In genomic region chr12:119229837-119230236, GRCh38 we compare ENCODE assay signal across 9 cellular contexts. TPM values are rescaled to one million over a fixed set of nuclear protein-coding genes. Genes with fewer than 3 reads are reported as not detected.
DNase-seq lines count a peak whose midpoint lies in the region; ATAC-seq and TF ChIP-seq lines count a peak whose summit lies in the region.
"Had no signal": no experiment of that assay in that cellular context is flagged by ENCODE, and none has a peak within 500 bp of the region (broad histone marks: within the 10 kb centered on the region; RNA-seq: fewer than 3 reads in every experiment).

No MANE protein-coding gene starts in this region.

- TF ChIP-seq CTCF in colonic mucosa (IDR thresholded peaks at IDR 0.05), result no peak

- WGBS in mesendoderm (ENCODE audit: extremely low coverage, insufficient coverage, low lambda C conversion rate), result no CpG with 5 or more reads among the region's 9 CpGs

- no peak overlapping the region for H2BK120ac ChIP-seq in mesendoderm (ENCODE audit: low read depth, low read length)

- no peaks in the 10 kb centered on the region for H3K36me3 Mint-ChIP-seq in activated CD8-positive, alpha-beta memory T cell treated with anti-CD3 and anti-CD28 coated beads, Interleukin-2, amount 10 ng/mL, durations not matched to agents 7 days and 5 days
- H3K36me3 Mint-ChIP-seq: activated naive CD8-positive, alpha-beta T cell treated with anti-CD3 and anti-CD28 coated beads, Interleukin-2, amount 10 ng/mL, durations not matched to agents 7 days and 5 days had no signal

- no peaks in the 10 kb centered on the region for H3K27me3 ChIP-seq in colonic mucosa
- no peaks in the 10 kb centered on the region for H3K27me3 ChIP-seq in mesendoderm (ENCODE audit: insufficient read depth, low read length, poor library complexity)

- intact Hi-C loops in colonic mucosa (cut with DNase I), result no loop called here

- ATAC-seq in activated CD8-positive, alpha-beta memory T cell treated with anti-CD3 and anti-CD28 coated beads, Interleukin-2, amount 10 ng/mL, durations not matched to agents 7 days and 5 days, result no peak
- ATAC-seq in HG03342 (IDR thresholded peaks at IDR 0.05; ENCODE audit: unreplicated experiment), result no peak
- ATAC-seq in HG03439 (IDR thresholded peaks at IDR 0.05; ENCODE audit: unreplicated experiment), result no peak

- H2AK5ac ChIP-seq in mesendoderm (ENCODE audit: low read length), result no peak overlapping the region

- no peak overlapping the region for H2BK5ac ChIP-seq in mesendoderm (ENCODE audit: low read length)

- no peaks in the 10 kb centered on the region for H3K9me3 ChIP-seq in colonic mucosa

- no peak overlapping the region for H3K27ac Mint-ChIP-seq in activated CD8-positive, alpha-beta memory T cell treated with anti-CD3 and anti-CD28 coated beads, Interleukin-2, amount 10 ng/mL, durations not matched to agents 7 days and 5 days
- H3K27ac Mint-ChIP-seq: activated naive CD8-positive, alpha-beta T cell treated with anti-CD3 and anti-CD28 coated beads, Interleukin-2, amount 10 ng/mL, durations not matched to agents 7 days and 5 days had no signal

- H3K27me3 Mint-ChIP-seq in activated CD8-positive, alpha-beta memory T cell treated with anti-CD3 and anti-CD28 coated beads, Interleukin-2, amount 10 ng/mL, durations not matched to agents 7 days and 5 days, result no peaks in the 10 kb centered on the region
- H3K27me3 Mint-ChIP-seq: activated naive CD8-positive, alpha-beta T cell treated with anti-CD3 and anti-CD28 coated beads, Interleukin-2, amount 10 ng/mL, durations not matched to agents 7 days and 5 days had no signal

- no peak overlapping the region for H3K4me3 Mint-ChIP-seq in activated CD8-positive, alpha-beta memory T cell treated with anti-CD3 and anti-CD28 coated beads, Interleukin-2, amount 10 ng/mL, durations not matched to agents 7 days and 5 days
- H3K4me3 Mint-ChIP-seq: activated naive CD8-positive, alpha-beta T cell treated with anti-CD3 and anti-CD28 coated beads, Interleukin-2, amount 10 ng/mL, durations not matched to agents 7 days and 5 days had no signal

- no peak overlapping the region for H4K8ac ChIP-seq in mesendoderm (ENCODE audit: low read depth, low read length)

- H3K79me1 ChIP-seq in mesendoderm (ENCODE audit: low read length), result no peaks in the 10 kb centered on the region

- DNase-seq in EH (ENCODE audit: low read depth) (peak; percentile 35), NCI-H2029 (lab: John Stamatoyannopoulos, UW) (peak; percentile 72), colonic mucosa (peak; percentile 24), mesendoderm (peak; percentile 94), T1000 (lab: John Stamatoyannopoulos, UW) (no peak)
- no peak for DNase-seq in activated CD8-positive, alpha-beta memory T cell treated with anti-CD3 and anti-CD28 coated beads, Interleukin-2, amount 10 ng/mL, durations not matched to agents 7 days and 5 days
- DNase-seq: activated naive CD8-positive, alpha-beta T cell treated with anti-CD3 and anti-CD28 coated beads, Interleukin-2, amount 10 ng/mL, durations not matched to agents 7 days and 5 days had no signal

- H3K23ac ChIP-seq in mesendoderm (ENCODE audit: low read length), result no peak overlapping the region

- H3K9ac ChIP-seq in colonic mucosa (ENCODE audit: low read depth in 2 of 2, low read length in 2 of 2) (no peak overlapping the region), mesendoderm (ENCODE audit: low read length) (peak overlapping the region; percentile 10)

- no peaks in the 10 kb centered on the region for H3K79me2 ChIP-seq in mesendoderm (ENCODE audit: control insufficient read depth, insufficient read depth, low read length)

- no peaks in the 10 kb centered on the region for H3K36me3 ChIP-seq in colonic mucosa
- H3K36me3 ChIP-seq in mesendoderm (ENCODE audit: control insufficient read depth, insufficient read depth, low read length), result no peaks in the 10 kb centered on the region

- H3K18ac ChIP-seq in mesendoderm (ENCODE audit: low read length), result no peak overlapping the region

- H3K4me3 ChIP-seq in colonic mucosa, result no peak overlapping the region
- H3K4me3 ChIP-seq in mesendoderm (ENCODE audit: low read length), result no peak overlapping the region

- no peak overlapping the region for H3K4ac ChIP-seq in mesendoderm (ENCODE audit: low read depth, low read length)

- no peak overlapping the region for H3K27ac ChIP-seq in colonic mucosa
- H3K27ac ChIP-seq in mesendoderm (ENCODE audit: low read depth, low read length), result no peak overlapping the region

- no peak overlapping the region for H2BK15ac ChIP-seq in mesendoderm (replicated peaks; ENCODE audit: low read depth)

- no peak overlapping the region for H4K5ac ChIP-seq in mesendoderm (ENCODE audit: low read length)

- H3K4me1 Mint-ChIP-seq in activated CD8-positive, alpha-beta memory T cell treated with anti-CD3 and anti-CD28 coated beads, Interleukin-2, amount 10 ng/mL, durations not matched to agents 7 days and 5 days, result no peaks in the 10 kb centered on the region
- H3K4me1 Mint-ChIP-seq: activated naive CD8-positive, alpha-beta T cell treated with anti-CD3 and anti-CD28 coated beads, Interleukin-2, amount 10 ng/mL, durations not matched to agents 7 days and 5 days had no signal

- H3K4me2 ChIP-seq in mesendoderm (ENCODE audit: low read length), result peak overlapping the region; percentile 44

- H3K4me1 ChIP-seq in colonic mucosa, result no peaks in the 10 kb centered on the region
- H3K4me1 ChIP-seq in mesendoderm (ENCODE audit: control insufficient read depth, low read depth, low read length), result peaks cover 3% of the 10 kb centered on the region

- CTCF ChIA-PET in activated CD8-positive, alpha-beta memory T cell treated with anti-CD3 and anti-CD28 coated beads, Interleukin-2, amount 10 ng/mL, durations not matched to agents 7 days and 5 days (lab: Charles Lee), result interaction anchor here (0.7 to 1.1 kb wide), 2 partner anchors 8 to 108 kb away, joined by 3 read pairs; no protein-coding TSS in a partner anchor

- H3K56ac ChIP-seq in mesendoderm (ENCODE audit: low read length), result peak overlapping the region; percentile 74

- no peaks in the 10 kb centered on the region for H3K9me3 Mint-ChIP-seq in activated CD8-positive, alpha-beta memory T cell treated with anti-CD3 and anti-CD28 coated beads, Interleukin-2, amount 10 ng/mL, durations not matched to agents 7 days and 5 days (ENCODE audit: low read depth)
- H3K9me3 Mint-ChIP-seq: activated naive CD8-positive, alpha-beta T cell treated with anti-CD3 and anti-CD28 coated beads, Interleukin-2, amount 10 ng/mL, durations not matched to agents 7 days and 5 days had no signal

RNA-seq across cellular contexts. Expression of gene HSPB8, which starts 51.1 kb away (rescaled TPM):
- total RNA-seq in colonic mucosa, result 10 to 100 TPM in 1 of 2 donors, 1 to 10 TPM in 1; 1.4 to 30.8 TPM
- polyA plus RNA-seq in mesendoderm (2013, experiment 1 of 2), result 13.5 TPM
- polyA plus RNA-seq in mesendoderm (2013, experiment 2 of 2), result 14.3 TPM
- not detected for total RNA-seq in activated CD8-positive, alpha-beta memory T cell treated with anti-CD3 and anti-CD28 coated beads, Interleukin-2, amount 10 ng/mL, durations not matched to agents 7 days and 5 days
- total RNA-seq: activated naive CD8-positive, alpha-beta T cell treated with anti-CD3 and anti-CD28 coated beads, Interleukin-2, amount 10 ng/mL, durations not matched to agents 7 days and 5 days had no signal

Comparison
In these comparisons a context has a peak if more than half of its experiments do, and no peak if none do; other contexts are left out.
1. DNase-seq: peak in EH (single experiment), NCI-H2029 (single experiment), colonic mucosa (single experiment) and mesendoderm (single experiment); none in activated CD8-positive, alpha-beta memory T cell treated with anti-CD3 and anti-CD28 coated beads, Interleukin-2, amount 10 ng/mL, durations not matched to agents 7 days and 5 days (single experiment) and T1000 (single experiment).